Comparison of ENCODE assay signal across 24 cellular contexts in the genomic region with DNA sequence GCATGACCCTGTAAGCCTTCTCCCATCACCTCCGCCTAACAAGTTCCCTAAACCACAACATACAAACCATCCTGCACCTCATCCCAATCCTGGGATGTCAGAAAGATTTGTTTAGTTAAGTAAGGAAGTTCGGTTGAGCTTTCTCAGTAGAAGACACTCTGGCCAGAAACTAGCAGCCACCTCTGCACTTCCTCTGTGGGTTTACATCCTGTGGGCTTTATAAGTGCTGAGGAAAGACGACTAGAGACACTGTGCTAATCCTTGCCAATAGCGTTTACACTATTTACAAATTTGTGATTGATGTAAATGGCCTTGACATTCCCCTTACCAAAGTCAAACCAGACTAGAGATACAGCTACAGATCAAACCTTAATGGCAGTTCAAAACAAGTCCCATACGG.
DNase-seq lines count a peak whose midpoint lies in the region; ATAC-seq, FAIRE-seq and TF ChIP-seq lines count a peak whose summit lies in the region.
"Had no signal": no experiment of that assay in that cellular context is flagged by ENCODE, and none has a peak within 500 bp of the region (broad histone marks: within the 10 kb centered on the region; RNA-seq: fewer than 3 reads in every experiment).

No MANE protein-coding gene starts in this region.

- CTCF ChIA-PET in activated CD4-positive, alpha-beta memory T cell treated with anti-CD3 and anti-CD28 coated beads, Interleukin-2, amount 10 ng/mL, durations not matched to agents 7 days and 5 days (lab: Charles Lee) = interaction anchor here (0.8 kb wide), 1 partner anchor 93 kb away, joined by 3 read pairs; no protein-coding TSS in a partner anchor

- H3K4me3 Mint-ChIP-seq in T-helper 1 cell treated with Interleukin-12 subunit alpha and Interleukin-12 subunit beta and Interleukin-4 antibody, amounts not matched to agents 30 μg/mL and 1 μg/mL, for 36 hours = peak overlapping the region; percentile 76
- H3K4me3 Mint-ChIP-seq in activated CD4-positive, alpha-beta memory T cell treated with anti-CD3 and anti-CD28 coated beads, Interleukin-2, amount 10 ng/mL, durations not matched to agents 7 days and 5 days = peak overlapping the region; percentile 68
- peak overlapping the region; percentile 28 to 92 for H3K4me3 Mint-ChIP-seq in effector memory CD8-positive, alpha-beta T cell
- H3K4me3 Mint-ChIP-seq: GM23338 had no signal

- TF ChIP-seq CTCF in D721Med (IDR thresholded peaks at IDR 0.05; ENCODE audit: insufficient read depth, missing control alignments) = no peak

- DNase-seq in T-helper 1 cell = no peak
- no peak for DNase-seq in GM19239 (ENCODE audit: insufficient read length, low spot score)
- DNase-seq in activated CD4-positive, alpha-beta memory T cell treated with anti-CD3 and anti-CD28 coated beads, Interleukin-2, amount 10 ng/mL, durations not matched to agents 7 days and 5 days = peak; percentile 35
- DNase-seq in effector memory CD8-positive, alpha-beta T cell = peak in 1 of 3 experiments; percentile 30
- no peak for DNase-seq in NCI-H2029 treated with DMSO at 0.1 percent for 48 hours (lab: John Stamatoyannopoulos, UW)
- DNase-seq in D721Med (ENCODE audit: insufficient read length, low spot score) = no peak
- DNase-seq in NCI-H526 treated with DMSO at 0.1 percent for 48 hours (lab: John Stamatoyannopoulos, UW) = no peak
- DNase-seq: activated gamma-delta T cell treated with Interleukin-2 at 50 U/mL for 16 hours; Calu3; effector CD8-positive, alpha-beta T cell; esophagus squamous epithelium; NCI-H1694 treated with DMSO at 0.1 percent for 48 hours; NCI-H226; occipital lobe; stimulated activated CD4-positive, alpha-beta T cell treated with anti-CD3 and anti-CD28 coated beads, Interleukin-12 subunit alpha, Interleukin-12 subunit beta, amount 100 ng/mL, for 4 hours; uterus; WERI-Rb-1 had no signal

- peaks cover 8% of the 10 kb centered on the region for H3K36me3 Mint-ChIP-seq in T-helper 1 cell treated with Interleukin-12 subunit alpha and Interleukin-12 subunit beta and Interleukin-4 antibody, amounts not matched to agents 30 μg/mL and 1 μg/mL, for 36 hours (ENCODE audit: low read depth)
- peaks cover 22% of the 10 kb centered on the region for H3K36me3 Mint-ChIP-seq in activated CD4-positive, alpha-beta memory T cell treated with anti-CD3 and anti-CD28 coated beads, Interleukin-2, amount 10 ng/mL, durations not matched to agents 7 days and 5 days (ENCODE audit: low read depth)
- H3K36me3 Mint-ChIP-seq in effector memory CD8-positive, alpha-beta T cell (ENCODE audit: insufficient read depth) = peaks cover 6% of the 10 kb centered on the region

- peak; percentile 87 for FAIRE-seq in GM19239 (lab: Jason Lieb, UNC)
- FAIRE-seq in D721Med (lab: Jason Lieb, UNC) = no peak
- FAIRE-seq: G401.6, K562, keratinocyte had no signal

- peak overlapping the region; percentile 86 for H3K27ac Mint-ChIP-seq in T-helper 1 cell treated with Interleukin-12 subunit alpha and Interleukin-12 subunit beta and Interleukin-4 antibody, amounts not matched to agents 30 μg/mL and 1 μg/mL, for 36 hours
- peak overlapping the region; percentile 87 for H3K27ac Mint-ChIP-seq in activated CD4-positive, alpha-beta memory T cell treated with anti-CD3 and anti-CD28 coated beads, Interleukin-2, amount 10 ng/mL, durations not matched to agents 7 days and 5 days
- peak overlapping the region; percentile 68 to 98 for H3K27ac Mint-ChIP-seq in effector memory CD8-positive, alpha-beta T cell
- H3K27ac Mint-ChIP-seq: GM23338 had no signal

- peaks cover 42% of the 10 kb centered on the region for H3K4me1 Mint-ChIP-seq in T-helper 1 cell treated with Interleukin-12 subunit alpha and Interleukin-12 subunit beta and Interleukin-4 antibody, amounts not matched to agents 30 μg/mL and 1 μg/mL, for 36 hours (ENCODE audit: low read depth)
- H3K4me1 Mint-ChIP-seq in activated CD4-positive, alpha-beta memory T cell treated with anti-CD3 and anti-CD28 coated beads, Interleukin-2, amount 10 ng/mL, durations not matched to agents 7 days and 5 days = peaks cover 50% of the 10 kb centered on the region
- H3K4me1 Mint-ChIP-seq in effector memory CD8-positive, alpha-beta T cell (ENCODE audit: low read depth in 2 of 2) = peaks cover 25 to 78% of the 10 kb centered on the region in 2 donors

- POLR2A ChIA-PET in activated CD4-positive, alpha-beta memory T cell treated with anti-CD3 and anti-CD28 coated beads, Interleukin-2, amount 10 ng/mL, durations not matched to agents 7 days and 5 days (lab: Charles Lee) = interaction anchor here (1.1 to 6.3 kb wide), 4 partner anchors 12 to 246 kb away, joined by 3 to 38 read pairs (median 5); a partner anchor contains a TSS

- H3K9me3 Mint-ChIP-seq in T-helper 1 cell treated with Interleukin-12 subunit alpha and Interleukin-12 subunit beta and Interleukin-4 antibody, amounts not matched to agents 30 μg/mL and 1 μg/mL, for 36 hours = no peaks in the 10 kb centered on the region
- H3K9me3 Mint-ChIP-seq in activated CD4-positive, alpha-beta memory T cell treated with anti-CD3 and anti-CD28 coated beads, Interleukin-2, amount 10 ng/mL, durations not matched to agents 7 days and 5 days = no peaks in the 10 kb centered on the region
- no peaks in the 10 kb centered on the region for H3K9me3 Mint-ChIP-seq in effector memory CD8-positive, alpha-beta T cell

- H3K27me3 Mint-ChIP-seq in T-helper 1 cell treated with Interleukin-12 subunit alpha and Interleukin-12 subunit beta and Interleukin-4 antibody, amounts not matched to agents 30 μg/mL and 1 μg/mL, for 36 hours (ENCODE audit: low read depth) = no peaks in the 10 kb centered on the region
- H3K27me3 Mint-ChIP-seq in activated CD4-positive, alpha-beta memory T cell treated with anti-CD3 and anti-CD28 coated beads, Interleukin-2, amount 10 ng/mL, durations not matched to agents 7 days and 5 days = no peaks in the 10 kb centered on the region
- no peaks in the 10 kb centered on the region for H3K27me3 Mint-ChIP-seq in effector memory CD8-positive, alpha-beta T cell

- peak; percentile 57 for ATAC-seq in effector memory CD8-positive, alpha-beta T cell (replicated peaks)
- ATAC-seq: gastroesophageal sphincter, GM23338, K562, Panc1 had no signal
